Comparison of ENCODE assay signal across 20 cellular contexts in genomic region chr6:7100751-7101078, GRCh38.
"Had no signal": no experiment of that assay in that cellular context is flagged by ENCODE, and none has a peak within 500 bp of the region (broad histone marks: within the 10 kb centered on the region; RNA-seq: fewer than 3 reads in every experiment).

No MANE protein-coding gene starts in this region.

- H3K36me3 ChIP-seq: gastrocnemius medialis, lower lobe of right lung, ovary, spleen, suprapubic skin had no signal

- H3K27me3 Mint-ChIP-seq: effector memory CD8-positive, alpha-beta T cell; naive thymus-derived CD8-positive, alpha-beta T cell; stimulated activated naive CD8-positive, alpha-beta T cell treated with anti-CD3 and anti-CD28 coated beads, Interleukin-15, amount 100 ng/mL, for 72 hours had no signal

- H3K27ac Mint-ChIP-seq: effector memory CD8-positive, alpha-beta T cell; stimulated activated naive CD8-positive, alpha-beta T cell treated with anti-CD3 and anti-CD28 coated beads, Interleukin-15, amount 100 ng/mL, for 72 hours had no signal

- H3K4me3 Mint-ChIP-seq: effector memory CD8-positive, alpha-beta T cell; naive thymus-derived CD8-positive, alpha-beta T cell; neural crest cell; stimulated activated naive CD8-positive, alpha-beta T cell treated with anti-CD3 and anti-CD28 coated beads, Interleukin-15, amount 100 ng/mL, for 72 hours had no signal

- H3K4me3 ChIP-seq: gastrocnemius medialis, lower lobe of right lung, ovary, psoas muscle, skin epidermis, spleen, suprapubic skin had no signal

- H3K27me3 ChIP-seq: gastrocnemius medialis, ovary, spleen, suprapubic skin had no signal

- H3K9me3 Mint-ChIP-seq: effector memory CD8-positive, alpha-beta T cell; naive thymus-derived CD8-positive, alpha-beta T cell; neural crest cell; stimulated activated naive CD8-positive, alpha-beta T cell treated with anti-CD3 and anti-CD28 coated beads, Interleukin-15, amount 100 ng/mL, for 72 hours had no signal

- H3K36me3 Mint-ChIP-seq: naive thymus-derived CD8-positive, alpha-beta T cell had no signal

- H3K27ac ChIP-seq: gastrocnemius medialis, lower lobe of right lung, ovary, psoas muscle, skin epidermis, spleen, suprapubic skin had no signal

- ATAC-seq: effector memory CD8-positive, alpha-beta T cell; esophagus mucosa; gastrocnemius medialis; lower lobe of right lung; naive thymus-derived CD8-positive, alpha-beta T cell; psoas muscle; stimulated activated naive CD8-positive, alpha-beta T cell treated with anti-CD3 and anti-CD28 coated beads, Interleukin-15, amount 100 ng/mL, for 72 hours had no signal

- H3K4me1 ChIP-seq: gastrocnemius medialis, lower lobe of right lung, psoas muscle, suprapubic skin had no signal

- DNase-seq: cortex of kidney; effector memory CD8-positive, alpha-beta T cell; foreskin fibroblast; gastrocnemius medialis; head of caudate nucleus; lower lobe of right lung; naive thymus-derived CD8-positive, alpha-beta T cell; nucleus accumbens; ovary; psoas muscle; right cardiac atrium; spleen; stimulated activated CD4-positive, alpha-beta T cell treated with anti-CD3 and anti-CD28 coated beads, Interleukin-4, amount 100 ng/mL, for 4 hours; stimulated activated naive CD4-positive, alpha-beta T cell; stimulated activated naive CD8-positive, alpha-beta T cell treated with anti-CD3 and anti-CD28 coated beads, Interleukin-15, amount 100 ng/mL, for 72 hours; trophoblast cell had no signal
